ENCODE assay signal across 8 cellular contexts in genomic region chr1:201888282-201889033, GRCh38. TPM values are rescaled to one million over a fixed set of nuclear protein-coding genes. Genes with fewer than 3 reads are reported as not detected.
A peak's percentile ranks its signal among the peaks of the same experiment; 100 is the strongest.
DNase-seq lines count a peak whose midpoint lies in the region; ATAC-seq and TF ChIP-seq lines count a peak whose summit lies in the region.

Gene SHISA4 (plus strand): TSS chr1:201888898. CDS start chr1:201888995, 97 bp downstream.

- ATAC-seq in HG02623 (IDR thresholded peaks at IDR 0.05; ENCODE audit: unreplicated experiment), result no peak

- no peak for TF ChIP-seq CTCF in neutrophil (IDR thresholded peaks at IDR 0.05)

- H3K27me3 ChIP-seq in neutrophil, result peaks cover 81% of the 10 kb centered on the region

- peaks cover 13 to 17% of the 10 kb centered on the region in 2 experiments for H3K4me1 ChIP-seq in neutrophil (ENCODE audit: control insufficient read depth in 1 of 2, insufficient read depth in 1 of 2, low read depth in 1 of 2, low read length in 1 of 2)

- no peak within 1 kb of the TSS for H3K27ac ChIP-seq in neutrophil

- peak within 1 kb of the TSS; percentile 49 to 55 for H3K4me3 ChIP-seq in neutrophil (ENCODE audit: low read depth in 1 of 2, low read length in 1 of 2)

- H3K9me3 ChIP-seq in neutrophil, result no peaks in the 10 kb centered on the region

- H3K36me3 ChIP-seq in neutrophil, result no peaks in the 10 kb centered on the region

- intact Hi-C loops in cardiac septum (cut with DNase I), result loop anchor here (5.0 kb wide), 1 partner anchor 219 kb away; no protein-coding TSS in a partner anchor

- DNase-seq in DMS79 (lab: John Stamatoyannopoulos, UW) (peak; percentile 59), NCI-H146 (lab: John Stamatoyannopoulos, UW) (peak; percentile 62), amniotic stem cell (lab: John Stamatoyannopoulos, UW) (peak; percentile 38), cardiac septum (ENCODE audit: low spot score) (peak; percentile 92), NOMO-1 treated with DMSO at 0.1 percent for 48 hours (lab: John Stamatoyannopoulos, UW; ENCODE audit: unreplicated experiment) (no peak), NCI-H1694 treated with DMSO at 0.1 percent for 48 hours (lab: John Stamatoyannopoulos, UW) (no peak)

RNA-seq across cellular contexts. Expression of gene SHISA4, which starts in this region (rescaled TPM):
- total RNA-seq in cardiac septum, result 123 TPM

Comparison
In these comparisons a context has a peak if more than half of its experiments do, and no peak if none do; other contexts are left out.
1. DNase-seq: peak in DMS79 (single experiment), NCI-H146 (single experiment), amniotic stem cell (single experiment) and cardiac septum (single experiment); none in NOMO-1 treated with DMSO at 0.1 percent for 48 hours (single experiment) and NCI-H1694 treated with DMSO at 0.1 percent for 48 hours (single experiment).